In genomic region chr7:24343614-24344013, GRCh38 we compare ENCODE assay signal across 30 cellular contexts. TPM values are rescaled to one million over a fixed set of nuclear protein-coding genes. Genes with fewer than 3 reads are reported as not detected.
"Had no signal": no experiment of that assay in that cellular context is flagged by ENCODE, and none has a peak within 500 bp of the region (broad histone marks: within the 10 kb centered on the region; RNA-seq: fewer than 3 reads in every experiment).

No MANE protein-coding gene starts in this region.

- H3K27me3 Mint-ChIP-seq: activated naive CD4-positive, alpha-beta T cell treated with anti-CD3 and anti-CD28 coated beads, Interleukin-2, amount 50 U/mL, for 24 hours; activated T-cell treated with anti-CD3 and anti-CD28 coated beads, Interleukin-2, amount 50 U/mL, for 24 hours had no signal

- H3K9me3 Mint-ChIP-seq: activated B cell treated with CpG ODN at 0.5 μM for 24 hours; activated CD4-positive, alpha-beta T cell treated with anti-CD3 and anti-CD28 coated beads, Interleukin-2, amount 10 ng/mL, durations not matched to agents 24 days and 14 days; activated naive CD4-positive, alpha-beta T cell treated with anti-CD3 and anti-CD28 coated beads, Interleukin-2, amount 50 U/mL, for 24 hours; activated T-cell treated with anti-CD3 and anti-CD28 coated beads, Interleukin-2, amount 50 U/mL, for 24 hours; activated T-helper 1 cell treated with anti-CD3 and anti-CD28 coated beads, Interleukin-12 subunit alpha, Interleukin-12 subunit beta, Interleukin-2, Interleukin-4 antibody, amounts not matched to agents 30 ng/mL and 10 ng/mL and 1 ng/mL, durations not matched to agents 14 hours and 24 hours and 36 hours; T-helper 1 cell treated with Interleukin-12 subunit alpha and Interleukin-12 subunit beta and Interleukin-4 antibody, amounts not matched to agents 30 μg/mL and 1 μg/mL, for 36 hours had no signal

- H3K27ac ChIP-seq: SJSA1 had no signal

- H3K27ac Mint-ChIP-seq: activated B cell treated with CpG ODN at 0.5 μM for 24 hours; activated CD4-positive, alpha-beta T cell treated with anti-CD3 and anti-CD28 coated beads, Interleukin-2, amount 10 ng/mL, durations not matched to agents 24 days and 14 days; activated CD8-positive, alpha-beta memory T cell treated with anti-CD3 and anti-CD28 coated beads, Interleukin-2, amount 10 ng/mL, durations not matched to agents 7 days and 5 days; activated naive CD4-positive, alpha-beta T cell treated with anti-CD3 and anti-CD28 coated beads, Interleukin-2, amount 50 U/mL, for 24 hours; activated T-cell treated with anti-CD3 and anti-CD28 coated beads, Interleukin-2, amount 50 U/mL, for 24 hours; activated T-helper 1 cell treated with anti-CD3 and anti-CD28 coated beads, Interleukin-12 subunit alpha, Interleukin-12 subunit beta, Interleukin-2, Interleukin-4 antibody, amounts not matched to agents 30 ng/mL and 10 ng/mL and 1 ng/mL, durations not matched to agents 14 hours and 24 hours and 36 hours; T-helper 1 cell treated with Interleukin-12 subunit alpha and Interleukin-12 subunit beta and Interleukin-4 antibody, amounts not matched to agents 30 μg/mL and 1 μg/mL, for 36 hours had no signal

- H3K4me3 Mint-ChIP-seq: activated B cell treated with CpG ODN at 0.5 μM for 24 hours; activated CD4-positive, alpha-beta T cell treated with anti-CD3 and anti-CD28 coated beads, Interleukin-2, amount 10 ng/mL, durations not matched to agents 24 days and 14 days; activated CD8-positive, alpha-beta memory T cell treated with anti-CD3 and anti-CD28 coated beads, Interleukin-2, amount 10 ng/mL, durations not matched to agents 7 days and 5 days; activated naive CD4-positive, alpha-beta T cell treated with anti-CD3 and anti-CD28 coated beads, Interleukin-2, amount 50 U/mL, for 24 hours; activated T-cell treated with anti-CD3 and anti-CD28 coated beads, Interleukin-2, amount 50 U/mL, for 24 hours; activated T-helper 1 cell treated with anti-CD3 and anti-CD28 coated beads, Interleukin-12 subunit alpha, Interleukin-12 subunit beta, Interleukin-2, Interleukin-4 antibody, amounts not matched to agents 30 ng/mL and 10 ng/mL and 1 ng/mL, durations not matched to agents 14 hours and 24 hours and 36 hours; T-helper 1 cell treated with Interleukin-12 subunit alpha and Interleukin-12 subunit beta and Interleukin-4 antibody, amounts not matched to agents 30 μg/mL and 1 μg/mL, for 36 hours had no signal

- ATAC-seq: activated CD8-positive, alpha-beta memory T cell treated with anti-CD3 and anti-CD28 coated beads, Interleukin-2, amount 10 ng/mL, durations not matched to agents 7 days and 5 days; PC-3 had no signal

- H3K4me1 Mint-ChIP-seq: activated B cell treated with CpG ODN at 0.5 μM for 24 hours; activated CD4-positive, alpha-beta T cell treated with anti-CD3 and anti-CD28 coated beads, Interleukin-2, amount 10 ng/mL, durations not matched to agents 24 days and 14 days; activated CD8-positive, alpha-beta memory T cell treated with anti-CD3 and anti-CD28 coated beads, Interleukin-2, amount 10 ng/mL, durations not matched to agents 7 days and 5 days; activated naive CD4-positive, alpha-beta T cell treated with anti-CD3 and anti-CD28 coated beads, Interleukin-2, amount 50 U/mL, for 24 hours had no signal

- H3K36me3 Mint-ChIP-seq: activated CD8-positive, alpha-beta memory T cell treated with anti-CD3 and anti-CD28 coated beads, Interleukin-2, amount 10 ng/mL, durations not matched to agents 7 days and 5 days; activated naive CD4-positive, alpha-beta T cell treated with anti-CD3 and anti-CD28 coated beads, Interleukin-2, amount 50 U/mL, for 24 hours had no signal

- DNase-seq: activated B cell treated with CpG ODN at 0.5 μM for 24 hours; activated CD4-positive, alpha-beta T cell treated with anti-CD3 and anti-CD28 coated beads for 1 hour; activated CD4-positive, alpha-beta T cell treated with anti-CD3 and anti-CD28 coated beads, Interleukin-2, amount 10 ng/mL, durations not matched to agents 24 days and 14 days; activated CD4-positive, alpha-beta T cell treated with anti-CD3 and anti-CD28 coated beads, Interleukin-2, amount 50 U/mL, for 48 hours; activated CD8-positive, alpha-beta memory T cell treated with anti-CD3 and anti-CD28 coated beads, Interleukin-2, amount 10 ng/mL, durations not matched to agents 7 days and 5 days; activated effector memory CD4-positive, alpha-beta T cell treated with Interleukin-2 at 50 U/mL for 16 hours; activated naive CD4-positive, alpha-beta T cell; activated T-cell treated with anti-CD3 and anti-CD28 coated beads, Interleukin-2, amount 50 U/mL, for 24 hours; aorta; central memory CD4-positive, alpha-beta T cell; KG1; MG63; MV-4-11; NCI-H1105; NCI-H1436; NCI-H187 treated with DMSO at 0.1 percent for 48 hours; NCI-H2081 treated with DMSO at 0.1 percent for 48 hours; NCI-H226; NCI-H510A; NCI-H526 treated with DMSO at 0.1 percent for 48 hours; NCI-H82; PC-3; SHP77 had no signal

RNA-seq across cellular contexts. Expression of gene NPY, which starts 59.6 kb away (rescaled TPM):
- total RNA-seq: activated B cell treated with CpG ODN at 0.5 μM for 24 hours; activated CD4-positive, alpha-beta T cell treated with anti-CD3 and anti-CD28 coated beads, Interleukin-2, amount 10 ng/mL, durations not matched to agents 24 days and 14 days; activated CD8-positive, alpha-beta memory T cell treated with anti-CD3 and anti-CD28 coated beads, Interleukin-2, amount 10 ng/mL, durations not matched to agents 7 days and 5 days; activated T-helper 1 cell treated with anti-CD3 and anti-CD28 coated beads, Interleukin-12 subunit alpha, Interleukin-12 subunit beta, Interleukin-2, Interleukin-4 antibody, amounts not matched to agents 30 ng/mL and 10 ng/mL and 1 ng/mL, durations not matched to agents 14 hours and 24 hours and 36 hours; aorta; bronchial epithelial cell; chondrocyte; LHCN-M2; PC-3; SJSA1 had no signal
